Comparison of ENCODE assay signal across 8 cellular contexts in genomic region chr2:89112434-89112833, GRCh38.
DNase-seq lines count a peak whose midpoint lies in the region; ATAC-seq and TF ChIP-seq lines count a peak whose summit lies in the region.
"Not testable (repeated sequence)": the region's sequence is repeated elsewhere in the genome, so short reads cannot be mapped to it uniquely, and the experiment has no call there.

No MANE protein-coding gene starts in this region.

- not testable (repeated sequence) for H3K9me3 ChIP-seq in BE2C; Panc1 (ENCODE audit: control insufficient read depth, insufficient read depth, low read depth, low read length); testis

- not testable (repeated sequence) for H3K27ac Mint-ChIP-seq in MCF 10A (ENCODE audit: low read depth, unreplicated experiment)

- not testable (repeated sequence) for H3K4me1 ChIP-seq in BE2C; Panc1 (ENCODE audit: control insufficient read depth, insufficient read depth, low read length); foreskin keratinocyte; testis

- H3K27me3 ChIP-seq in BE2C; Panc1 (ENCODE audit: control insufficient read depth, insufficient read depth, low read length); foreskin keratinocyte; testis: not testable (repeated sequence)

- POLR2A ChIA-PET in Panc1 (lab: Charles Lee); MCF 10A (lab: Yijun Ruan, JAX): not testable (repeated sequence)

- not testable (repeated sequence) for TF ChIP-seq EP300 in Ishikawa (IDR thresholded peaks at IDR 0.05; ENCODE audit: borderline replicate concordance)

- not testable (repeated sequence) for BruUV-seq in Panc1 (replicated peaks; lab: Mats Ljungman, UMichigan); MCF 10A (replicated peaks; lab: Mats Ljungman, UMichigan)

- not testable (repeated sequence) for H3K27me3 Mint-ChIP-seq in MCF 10A (ENCODE audit: insufficient read depth, unreplicated experiment)

- not testable (repeated sequence) for TF ChIP-seq POLR2A in testis (IDR thresholded peaks at IDR 0.05)

- not testable (repeated sequence) for H3K4me3 ChIP-seq in BE2C (ENCODE audit: low read depth, low read length); GM12875 (ENCODE audit: low read depth, low read length); Panc1 (ENCODE audit: low read depth in 2 of 2, low read length in 2 of 2); testis

- in situ Hi-C loops in Panc1 (cut with HindIII; ENCODE audit: low pct_unique_long_range_greater_than_20kb, low sequenced_read_pairs), result not testable (repeated sequence)

- not testable (repeated sequence) for H3K36me3 Mint-ChIP-seq in MCF 10A (ENCODE audit: insufficient read depth, unreplicated experiment)

- H3K4me3 Mint-ChIP-seq in MCF 10A (ENCODE audit: unreplicated experiment), result not testable (repeated sequence)

- WGBS in testis, 2 donors, result 0% methylated on average over 1 of the region's 1 CpG

- intact Hi-C loops in Panc1 (cut with micrococcal nuclease; ENCODE audit: unreplicated experiment); MCF 10A (cut with micrococcal nuclease); testis (cut with DNase I; ENCODE audit: low total_unique reads): not testable (repeated sequence)

- H3K4me1 Mint-ChIP-seq in MCF 10A (ENCODE audit: insufficient read depth, unreplicated experiment), result not testable (repeated sequence)

- H3K27ac ChIP-seq in Panc1 (ENCODE audit: low read length); foreskin keratinocyte; testis: not testable (repeated sequence)

- not testable (repeated sequence) for ATAC-seq in Panc1
- ATAC-seq in foreskin keratinocyte, result peak; percentile 67
- ATAC-seq in left lobe of liver, result peak; percentile 53

- not testable (repeated sequence) for H3K9me3 Mint-ChIP-seq in MCF 10A (ENCODE audit: unreplicated experiment)

- TF ChIP-seq RAD21 in Ishikawa (IDR thresholded peaks at IDR 0.05; ENCODE audit: low read depth), result peak; percentile 8; the same call in 1 of the 2 replicates

- peak; percentile 21; the same call in 1 of the 2 replicates for TF ChIP-seq CTCF in BE2C (IDR thresholded peaks at IDR 0.05; ENCODE audit: low read depth, low read length)
- peak; percentile 50; the same call in 1 of the 2 replicates for TF ChIP-seq CTCF in GM12875 (IDR thresholded peaks at IDR 0.05; ENCODE audit: borderline replicate concordance, insufficient read depth, low read depth, low read length)
- TF ChIP-seq CTCF in Panc1 (IDR thresholded peaks at IDR 0.05), result peak; percentile 41
- TF ChIP-seq CTCF in MCF 10A (IDR thresholded peaks at IDR 0.05; ENCODE audit: unreplicated experiment), result peak; percentile 23
- peak; percentile 40 for TF ChIP-seq CTCF in foreskin keratinocyte (conservative IDR thresholded peaks at IDR 0.05)
- not testable (repeated sequence) for TF ChIP-seq CTCF in testis (IDR thresholded peaks at IDR 0.05)

- not testable (repeated sequence) for DNase-seq in BE2C; Panc1 (ENCODE audit: low read depth, low spot score); foreskin keratinocyte; left lobe of liver (ENCODE audit: low spot score)
- DNase-seq in MCF 10A (ENCODE audit: unreplicated experiment) (peak; percentile 20), testis (peak; percentile 19)

- CTCF ChIA-PET in Panc1 (lab: Charles Lee), result not testable (repeated sequence)
- CTCF ChIA-PET in MCF 10A (lab: Yijun Ruan, JAX), result interaction anchor here (0.6 to 0.7 kb wide), 2 partner anchors 170 to 249 kb away, joined by 3 to 4 read pairs; no protein-coding TSS in a partner anchor

- H3K36me3 ChIP-seq in BE2C; Panc1 (ENCODE audit: control insufficient read depth, insufficient read depth, low read length); testis (ENCODE audit: low read depth, missing control alignments): not testable (repeated sequence)
